Comparison of ENCODE assay signal across 2 cellular contexts in the genomic region with DNA sequence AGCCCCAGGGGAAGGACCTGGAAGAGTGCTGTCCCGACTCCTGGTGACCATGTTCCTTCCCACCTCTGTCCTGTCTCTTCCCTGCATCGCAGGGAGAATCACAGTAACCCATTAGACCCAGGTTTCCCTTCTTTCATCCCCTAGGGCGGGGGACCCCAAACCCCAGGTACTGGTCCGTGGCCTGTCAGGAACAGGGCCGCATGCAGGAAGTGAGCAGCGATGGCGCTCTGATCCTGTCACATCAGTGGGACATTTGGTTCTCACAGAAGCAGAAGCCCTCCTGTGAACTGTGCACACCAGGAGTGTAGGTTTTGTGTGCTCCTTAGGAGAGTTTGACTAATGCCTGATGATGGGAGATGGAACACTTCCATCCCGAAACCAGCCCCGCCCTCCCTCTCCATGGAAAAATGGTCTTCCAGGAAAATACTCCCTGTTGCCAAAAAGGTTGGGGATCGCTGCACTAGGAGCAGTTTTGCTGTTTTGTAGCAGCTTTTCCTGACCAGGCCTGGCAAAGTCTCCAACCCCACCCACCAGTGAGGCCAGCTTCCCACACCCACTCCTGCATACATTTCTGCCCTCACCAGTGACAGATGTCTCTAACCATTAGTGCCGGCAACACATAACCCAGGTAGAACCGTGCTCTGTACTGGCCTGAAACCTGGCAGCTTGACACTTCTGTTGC.
TF ChIP-seq lines count a peak whose summit lies in the region.

No MANE protein-coding gene starts in this region.

TF ChIP-seq in IMR-90, 13 proteins besides CTCF, POLR2A, EP300 and RAD21:
- TF ChIP-seq MAZ (IDR thresholded peaks at IDR 0.05; ENCODE audit: borderline replicate concordance, low read depth, low read length) = no peak
- no peak for TF ChIP-seq MAFK (IDR thresholded peaks at IDR 0.05; ENCODE audit: low read depth, low read length)
- TF ChIP-seq, protein P1, sequence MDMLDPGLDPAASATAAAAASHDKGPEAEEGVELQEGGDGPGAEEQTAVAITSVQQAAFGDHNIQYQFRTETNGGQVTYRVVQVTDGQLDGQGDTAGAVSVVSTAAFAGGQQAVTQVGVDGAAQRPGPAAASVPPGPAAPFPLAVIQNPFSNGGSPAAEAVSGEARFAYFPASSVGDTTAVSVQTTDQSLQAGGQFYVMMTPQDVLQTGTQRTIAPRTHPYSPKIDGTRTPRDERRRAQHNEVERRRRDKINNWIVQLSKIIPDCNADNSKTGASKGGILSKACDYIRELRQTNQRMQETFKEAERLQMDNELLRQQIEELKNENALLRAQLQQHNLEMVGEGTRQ (IDR thresholded peaks at IDR 0.05; ENCODE audit: low read depth, low read length) = no peak
- no peak for TF ChIP-seq CHD1 (IDR thresholded peaks at IDR 0.05; ENCODE audit: low read depth, low read length)
- no peak for TF ChIP-seq SMC3 (IDR thresholded peaks at IDR 0.05; ENCODE audit: low read depth, low read length)
- no peak for TF ChIP-seq BHLHE40 (IDR thresholded peaks at IDR 0.05; ENCODE audit: low read depth, low read length)
- TF ChIP-seq, protein P2, sequence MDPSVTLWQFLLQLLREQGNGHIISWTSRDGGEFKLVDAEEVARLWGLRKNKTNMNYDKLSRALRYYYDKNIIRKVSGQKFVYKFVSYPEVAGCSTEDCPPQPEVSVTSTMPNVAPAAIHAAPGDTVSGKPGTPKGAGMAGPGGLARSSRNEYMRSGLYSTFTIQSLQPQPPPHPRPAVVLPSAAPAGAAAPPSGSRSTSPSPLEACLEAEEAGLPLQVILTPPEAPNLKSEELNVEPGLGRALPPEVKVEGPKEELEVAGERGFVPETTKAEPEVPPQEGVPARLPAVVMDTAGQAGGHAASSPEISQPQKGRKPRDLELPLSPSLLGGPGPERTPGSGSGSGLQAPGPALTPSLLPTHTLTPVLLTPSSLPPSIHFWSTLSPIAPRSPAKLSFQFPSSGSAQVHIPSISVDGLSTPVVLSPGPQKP (IDR thresholded peaks at IDR 0.05; ENCODE audit: borderline replicate concordance, low read depth, low read length) = no peak
- TF ChIP-seq NFE2L2 (IDR thresholded peaks at IDR 0.05; ENCODE audit: low read depth, low read length) = no peak
- no peak for TF ChIP-seq RFX5 (IDR thresholded peaks at IDR 0.05; ENCODE audit: low read depth, low read length)
- TF ChIP-seq FOS (IDR thresholded peaks at IDR 0.05; ENCODE audit: low read depth, low read length) = no peak
- TF ChIP-seq MXI1 (IDR thresholded peaks at IDR 0.05; ENCODE audit: borderline replicate concordance, low read depth, low read length) = no peak
- no peak for TF ChIP-seq RCOR1 (IDR thresholded peaks at IDR 0.05; ENCODE audit: insufficient replicate concordance, low read length)
- no peak for TF ChIP-seq CEBPB (IDR thresholded peaks at IDR 0.05; ENCODE audit: low read depth, low read length)
TF ChIP-seq in IMR-90: peak in this region for 0.

TF ChIP-seq in endothelial cell of umbilical vein, 7 proteins besides CTCF, POLR2A, EP300 and RAD21:
- no peak for TF ChIP-seq GATA2 (IDR thresholded peaks at IDR 0.05; ENCODE audit: insufficient read depth, insufficient read length, low read depth, low read length)
- no peak for TF ChIP-seq MYC (IDR thresholded peaks at IDR 0.05; ENCODE audit: low read depth, low read length)
- no peak for TF ChIP-seq FOS (IDR thresholded peaks at IDR 0.05; ENCODE audit: borderline replicate concordance, insufficient read depth, low read length)
- TF ChIP-seq POLR2AphosphoS5 (IDR thresholded peaks at IDR 0.05; ENCODE audit: insufficient read depth, low read depth, low read length) = no peak
- no peak for TF ChIP-seq JUN (IDR thresholded peaks at IDR 0.05; ENCODE audit: borderline replicate concordance, insufficient read depth, insufficient read length, low read depth)
- TF ChIP-seq EZH2 (IDR thresholded peaks at IDR 0.05; ENCODE audit: borderline replicate concordance, low read depth, low read length, severe bottlenecking) = no peak
- TF ChIP-seq, protein P3, sequence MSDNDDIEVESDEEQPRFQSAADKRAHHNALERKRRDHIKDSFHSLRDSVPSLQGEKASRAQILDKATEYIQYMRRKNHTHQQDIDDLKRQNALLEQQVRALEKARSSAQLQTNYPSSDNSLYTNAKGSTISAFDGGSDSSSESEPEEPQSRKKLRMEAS (IDR thresholded peaks at IDR 0.05; ENCODE audit: insufficient read depth, insufficient read length) = no peak
